1 cellular context compared by ENCODE assay signal in the genomic region with DNA sequence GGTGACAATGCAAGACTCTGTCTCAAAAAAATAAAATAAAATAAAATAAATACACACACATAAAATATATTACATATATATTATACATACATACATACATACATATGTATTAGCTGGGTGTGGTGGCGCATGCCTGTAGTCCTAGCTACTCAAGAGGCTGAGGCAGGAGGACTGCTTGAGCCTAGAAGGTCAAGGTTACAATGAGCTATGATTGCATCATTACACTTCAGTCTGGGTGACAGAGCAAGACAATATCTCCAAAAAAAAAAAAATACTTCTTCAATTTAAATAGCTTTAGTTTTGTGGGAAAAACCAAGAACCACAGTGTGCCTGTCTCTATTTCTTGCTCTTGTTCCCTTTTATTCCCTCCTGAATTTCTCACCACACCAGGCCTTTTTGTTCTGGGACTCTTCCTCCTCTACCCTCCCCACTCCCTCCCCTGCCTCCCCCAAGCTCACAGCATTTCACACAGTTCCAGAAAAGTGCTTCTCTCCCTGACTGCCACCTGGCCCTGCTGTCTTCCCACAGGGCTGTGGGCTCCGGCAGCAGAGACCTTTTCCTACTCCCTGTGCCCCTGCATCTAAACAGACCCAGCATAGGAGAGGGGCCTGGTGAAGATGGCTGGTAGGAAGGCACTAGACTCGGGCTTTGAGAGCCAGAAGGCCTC.
TF ChIP-seq lines count a peak whose summit lies in the region.

No MANE protein-coding gene starts in this region.

TF ChIP-seq in K562, 482 proteins besides CTCF, POLR2A, EP300 and RAD21 (continued from another document):
- TF ChIP-seq ARID4B (CRISPR knock-in tag; IDR thresholded peaks at IDR 0.05) (no peak), ZNF592 (IDR thresholded peaks at IDR 0.05) (peak; percentile 73), L3MBTL2 (IDR thresholded peaks at IDR 0.05) (0 out of 2 replicates have a peak, but pooled peaks have one; percentile 7), NFATC3 (IDR thresholded peaks at IDR 0.05) (no peak), ZNF232 (CRISPR knock-in tag; IDR thresholded peaks at IDR 0.05) (no peak), RCOR1 (IDR thresholded peaks at IDR 0.05; ENCODE audit: borderline replicate concordance in 1 of 2, low read depth in 2 of 2, low read length in 2 of 2) (0 out of 4 replicates have a peak, but pooled peaks of 1 of the 2 experiments have one; percentile 8), ZNF766 (CRISPR knock-in tag; conservative IDR thresholded peaks at IDR 0.05) (peak; percentile 60; the same call in 1 of the 2 replicates), SUPT5H (IDR thresholded peaks at IDR 0.05) (no peak), JUND (IDR thresholded peaks at IDR 0.05; ENCODE audit: borderline replicate concordance, low read depth, low read length) (peak; percentile 78), JUND (tag; IDR thresholded peaks at IDR 0.05; ENCODE audit: borderline replicate concordance, low read depth, low read length) (peak; percentile 53; the same call in 1 of the 3 replicates), CEBPG (CRISPR knock-in tag; IDR thresholded peaks at IDR 0.05) (peak; percentile 94), CEBPG (tag; conservative IDR thresholded peaks at IDR 0.05 in 1 of 2, IDR thresholded peaks at IDR 0.05 in 1 of 2) (peak; percentile 92 to 96), ARID1B (IDR thresholded peaks at IDR 0.05) (peak; percentile 31; the same call in 1 of the 2 replicates), CREBBP (IDR thresholded peaks at IDR 0.05; ENCODE audit: low read depth, low read length) (no peak), NCOR1 (IDR thresholded peaks at IDR 0.05) (no peak), CHD1 (IDR thresholded peaks at IDR 0.05; ENCODE audit: low read length) (no peak), HDAC2 (IDR thresholded peaks at IDR 0.05) (peak; percentile 39; the same call in 1 of the 2 replicates), ATF3 (IDR thresholded peaks at IDR 0.05) (peak; percentile 98), ATF3 (CRISPR knock-in tag; conservative IDR thresholded peaks at IDR 0.05) (no peak), SMAD4 (CRISPR knock-in tag; conservative IDR thresholded peaks at IDR 0.05) (0 out of 2 replicates have a peak, but pooled peaks have one; percentile 38), ZNF589 (CRISPR knock-in tag; IDR thresholded peaks at IDR 0.05; ENCODE audit: low read depth) (0 out of 2 replicates have a peak, but pooled peaks have one; percentile 19), RBM17 (IDR thresholded peaks at IDR 0.05; ENCODE audit: borderline replicate concordance, low read depth, low read length) (no peak), ATF7 (IDR thresholded peaks at IDR 0.05) (peak; percentile 90), SMARCE1 (IDR thresholded peaks at IDR 0.05) (peak; percentile 58; the same call in 1 of the 2 replicates)
- TF ChIP-seq, protein P1, sequence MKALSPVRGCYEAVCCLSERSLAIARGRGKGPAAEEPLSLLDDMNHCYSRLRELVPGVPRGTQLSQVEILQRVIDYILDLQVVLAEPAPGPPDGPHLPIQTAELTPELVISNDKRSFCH (CRISPR knock-in tag; IDR thresholded peaks at IDR 0.05), result no peak
- TF ChIP-seq, protein P1 (tag; IDR thresholded peaks at IDR 0.05), result peak; percentile 45; the same call in 1 of the 2 replicates
- TF ChIP-seq, protein P2, sequence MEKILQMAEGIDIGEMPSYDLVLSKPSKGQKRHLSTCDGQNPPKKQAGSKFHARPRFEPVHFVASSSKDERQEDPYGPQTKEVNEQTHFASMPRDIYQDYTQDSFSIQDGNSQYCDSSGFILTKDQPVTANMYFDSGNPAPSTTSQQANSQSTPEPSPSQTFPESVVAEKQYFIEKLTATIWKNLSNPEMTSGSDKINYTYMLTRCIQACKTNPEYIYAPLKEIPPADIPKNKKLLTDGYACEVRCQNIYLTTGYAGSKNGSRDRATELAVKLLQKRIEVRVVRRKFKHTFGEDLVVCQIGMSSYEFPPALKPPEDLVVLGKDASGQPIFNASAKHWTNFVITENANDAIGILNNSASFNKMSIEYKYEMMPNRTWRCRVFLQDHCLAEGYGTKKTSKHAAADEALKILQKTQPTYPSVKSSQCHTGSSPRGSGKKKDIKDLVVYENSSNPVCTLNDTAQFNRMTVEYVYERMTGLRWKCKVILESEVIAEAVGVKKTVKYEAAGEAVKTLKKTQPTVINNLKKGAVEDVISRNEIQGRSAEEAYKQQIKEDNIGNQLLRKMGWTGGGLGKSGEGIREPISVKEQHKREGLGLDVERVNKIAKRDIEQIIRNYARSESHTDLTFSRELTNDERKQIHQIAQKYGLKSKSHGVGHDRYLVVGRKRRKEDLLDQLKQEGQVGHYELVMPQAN (IDR thresholded peaks at IDR 0.05; ENCODE audit: borderline replicate concordance), result no peak
- TF ChIP-seq, protein P3, sequence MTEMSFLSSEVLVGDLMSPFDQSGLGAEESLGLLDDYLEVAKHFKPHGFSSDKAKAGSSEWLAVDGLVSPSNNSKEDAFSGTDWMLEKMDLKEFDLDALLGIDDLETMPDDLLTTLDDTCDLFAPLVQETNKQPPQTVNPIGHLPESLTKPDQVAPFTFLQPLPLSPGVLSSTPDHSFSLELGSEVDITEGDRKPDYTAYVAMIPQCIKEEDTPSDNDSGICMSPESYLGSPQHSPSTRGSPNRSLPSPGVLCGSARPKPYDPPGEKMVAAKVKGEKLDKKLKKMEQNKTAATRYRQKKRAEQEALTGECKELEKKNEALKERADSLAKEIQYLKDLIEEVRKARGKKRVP (CRISPR knock-in tag; IDR thresholded peaks at IDR 0.05), result peak; percentile 88
- TF ChIP-seq, protein P4, sequence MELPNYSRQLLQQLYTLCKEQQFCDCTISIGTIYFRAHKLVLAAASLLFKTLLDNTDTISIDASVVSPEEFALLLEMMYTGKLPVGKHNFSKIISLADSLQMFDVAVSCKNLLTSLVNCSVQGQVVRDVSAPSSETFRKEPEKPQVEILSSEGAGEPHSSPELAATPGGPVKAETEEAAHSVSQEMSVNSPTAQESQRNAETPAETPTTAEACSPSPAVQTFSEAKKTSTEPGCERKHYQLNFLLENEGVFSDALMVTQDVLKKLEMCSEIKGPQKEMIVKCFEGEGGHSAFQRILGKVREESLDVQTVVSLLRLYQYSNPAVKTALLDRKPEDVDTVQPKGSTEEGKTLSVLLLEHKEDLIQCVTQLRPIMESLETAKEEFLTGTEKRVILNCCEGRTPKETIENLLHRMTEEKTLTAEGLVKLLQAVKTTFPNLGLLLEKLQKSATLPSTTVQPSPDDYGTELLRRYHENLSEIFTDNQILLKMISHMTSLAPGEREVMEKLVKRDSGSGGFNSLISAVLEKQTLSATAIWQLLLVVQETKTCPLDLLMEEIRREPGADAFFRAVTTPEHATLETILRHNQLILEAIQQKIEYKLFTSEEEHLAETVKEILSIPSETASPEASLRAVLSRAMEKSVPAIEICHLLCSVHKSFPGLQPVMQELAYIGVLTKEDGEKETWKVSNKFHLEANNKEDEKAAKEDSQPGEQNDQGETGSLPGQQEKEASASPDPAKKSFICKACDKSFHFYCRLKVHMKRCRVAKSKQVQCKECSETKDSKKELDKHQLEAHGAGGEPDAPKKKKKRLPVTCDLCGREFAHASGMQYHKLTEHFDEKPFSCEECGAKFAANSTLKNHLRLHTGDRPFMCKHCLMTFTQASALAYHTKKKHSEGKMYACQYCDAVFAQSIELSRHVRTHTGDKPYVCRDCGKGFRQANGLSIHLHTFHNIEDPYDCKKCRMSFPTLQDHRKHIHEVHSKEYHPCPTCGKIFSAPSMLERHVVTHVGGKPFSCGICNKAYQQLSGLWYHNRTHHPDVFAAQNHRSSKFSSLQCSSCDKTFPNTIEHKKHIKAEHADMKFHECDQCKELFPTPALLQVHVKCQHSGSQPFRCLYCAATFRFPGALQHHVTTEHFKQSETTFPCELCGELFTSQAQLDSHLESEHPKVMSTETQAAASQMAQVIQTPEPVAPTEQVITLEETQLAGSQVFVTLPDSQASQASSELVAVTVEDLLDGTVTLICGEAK (IDR thresholded peaks at IDR 0.05), result peak; percentile 27; the same call in 1 of the 2 replicates
- TF ChIP-seq, protein P4 (CRISPR knock-in tag; IDR thresholded peaks at IDR 0.05), result no peak
